In the genomic region with DNA sequence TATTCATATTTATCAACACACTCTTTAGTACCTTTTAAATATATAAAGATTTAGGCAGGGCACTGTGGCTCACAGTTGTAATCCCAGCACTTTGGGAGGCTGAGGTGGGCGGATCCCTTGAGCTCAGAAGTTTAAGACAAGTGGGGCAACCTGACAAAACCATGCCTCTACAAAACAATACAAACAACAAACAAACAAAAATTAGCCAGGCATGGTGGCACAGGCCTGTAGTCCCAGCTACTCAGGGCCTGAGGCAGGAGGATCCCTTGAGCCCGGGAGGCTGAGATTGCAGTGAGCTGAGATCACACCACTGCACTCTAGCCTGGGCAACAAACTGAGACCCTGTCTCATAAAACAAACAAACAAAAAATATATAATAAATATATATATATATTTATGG, we compare ENCODE assay signal across 31 cellular contexts.
"Had no signal": no experiment of that assay in that cellular context is flagged by ENCODE, and none has a peak within 500 bp of the region (broad histone marks: within the 10 kb centered on the region; RNA-seq: fewer than 3 reads in every experiment).

No MANE protein-coding gene starts in this region.

- H3K9me3 Mint-ChIP-seq: endodermal cell had no signal

- H3K4me3 ChIP-seq: coronary artery, dorsolateral prefrontal cortex had no signal

- H3K27ac ChIP-seq: brain microvascular endothelial cell, coronary artery, dorsolateral prefrontal cortex had no signal

- H3K27me3 ChIP-seq: brain microvascular endothelial cell, dorsolateral prefrontal cortex had no signal

- H3K4me3 Mint-ChIP-seq: activated CD4-positive, alpha-beta memory T cell treated with anti-CD3 and anti-CD28 coated beads, Interleukin-2, amount 10 ng/mL, durations not matched to agents 7 days and 5 days; activated CD4-positive, alpha-beta T cell treated with anti-CD3 and anti-CD28 coated beads, Interleukin-2, amount 10 ng/mL, durations not matched to agents 7 days and 5 days; activated naive CD8-positive, alpha-beta T cell; activated T-cell treated with anti-CD3 and anti-CD28 coated beads, Interleukin-2, amount 50 U/mL, for 24 hours; activated T-cell treated with anti-CD3 and anti-CD28 coated beads, Interleukin-2, amount 50 U/mL, for 72 hours; central memory CD8-positive, alpha-beta T cell; dendritic cell treated with granulocyte-macrophage colony-stimulating factor and Interleukin-4, amounts not matched to agents 40 ng/mL and 50 ng/mL, for 4 days; endodermal cell; T-helper 17 cell; T-helper 2 cell treated with Interferon-gamma antibody and Interleukin-4, amounts not matched to agents 5 μg/mL and 100 μg/mL, for 36 hours had no signal

- H3K36me3 Mint-ChIP-seq: activated naive CD8-positive, alpha-beta T cell had no signal

- ATAC-seq: activated T-cell treated with anti-CD3 and anti-CD28 coated beads, Interleukin-2, amount 50 U/mL, for 72 hours; esophagus mucosa; T-helper 17 cell had no signal

- H3K4me1 Mint-ChIP-seq: activated CD4-positive, alpha-beta memory T cell treated with anti-CD3 and anti-CD28 coated beads, Interleukin-2, amount 10 ng/mL, durations not matched to agents 7 days and 5 days; activated CD4-positive, alpha-beta T cell treated with anti-CD3 and anti-CD28 coated beads, Interleukin-2, amount 10 ng/mL, durations not matched to agents 7 days and 5 days; central memory CD8-positive, alpha-beta T cell; T-helper 17 cell had no signal

- FAIRE-seq: astrocyte, bronchial epithelial cell had no signal

- H3K27me3 Mint-ChIP-seq: activated CD4-positive, alpha-beta memory T cell treated with anti-CD3 and anti-CD28 coated beads, Interleukin-2, amount 10 ng/mL, durations not matched to agents 7 days and 5 days; activated CD4-positive, alpha-beta T cell treated with anti-CD3 and anti-CD28 coated beads, Interleukin-2, amount 10 ng/mL, durations not matched to agents 7 days and 5 days; activated naive CD8-positive, alpha-beta T cell; activated T-cell treated with anti-CD3 and anti-CD28 coated beads, Interleukin-2, amount 50 U/mL, for 24 hours; central memory CD8-positive, alpha-beta T cell; dendritic cell treated with granulocyte-macrophage colony-stimulating factor and Interleukin-4, amounts not matched to agents 40 ng/mL and 50 ng/mL, for 4 days; T-helper 17 cell had no signal

- H3K27ac Mint-ChIP-seq: activated CD4-positive, alpha-beta memory T cell treated with anti-CD3 and anti-CD28 coated beads, Interleukin-2, amount 10 ng/mL, durations not matched to agents 7 days and 5 days; activated CD4-positive, alpha-beta T cell treated with anti-CD3 and anti-CD28 coated beads, Interleukin-2, amount 10 ng/mL, durations not matched to agents 7 days and 5 days; activated naive CD8-positive, alpha-beta T cell; activated T-cell treated with anti-CD3 and anti-CD28 coated beads, Interleukin-2, amount 50 U/mL, for 24 hours; activated T-cell treated with anti-CD3 and anti-CD28 coated beads, Interleukin-2, amount 50 U/mL, for 72 hours; dendritic cell treated with granulocyte-macrophage colony-stimulating factor and Interleukin-4, amounts not matched to agents 40 ng/mL and 50 ng/mL, for 4 days; endodermal cell; T-helper 17 cell; T-helper 2 cell treated with Interferon-gamma antibody and Interleukin-4, amounts not matched to agents 5 μg/mL and 100 μg/mL, for 36 hours had no signal

- DNase-seq: activated CD4-positive, alpha-beta memory T cell treated with anti-CD3 and anti-CD28 coated beads, Interleukin-2, amount 10 ng/mL, durations not matched to agents 7 days and 5 days; activated CD4-positive, alpha-beta T cell treated with anti-CD3 and anti-CD28 coated beads for 1 hour; activated CD4-positive, alpha-beta T cell treated with anti-CD3 and anti-CD28 coated beads for 4 hours; activated CD4-positive, alpha-beta T cell treated with anti-CD3 and anti-CD28 coated beads, Interleukin-2, amount 10 ng/mL, durations not matched to agents 7 days and 5 days; activated CD4-positive, alpha-beta T cell treated with anti-CD3 and anti-CD28 coated beads, Interleukin-2, amount 50 U/mL, for 4 hours; activated CD8-positive, alpha-beta memory T cell treated with anti-CD3 and anti-CD28 coated beads, Interleukin-2, amount 50 U/mL, for 48 hours; activated gamma-delta T cell; activated naive CD4-positive, alpha-beta T cell treated with anti-CD3 and anti-CD28 coated beads, Interleukin-2, amount 50 U/mL, for 16 hours; activated naive CD4-positive, alpha-beta T cell treated with Interleukin-2 at 50 U/mL for 16 hours; activated T-cell treated with anti-CD3 and anti-CD28 coated beads for 4 hours; activated T-cell treated with anti-CD3 and anti-CD28 coated beads, Interleukin-2, amount 50 U/mL, for 24 hours; activated T-cell treated with anti-CD3 and anti-CD28 coated beads, Interleukin-2, amount 50 U/mL, for 72 hours; amniotic stem cell; anterior cingulate cortex; brain microvascular endothelial cell; dorsolateral prefrontal cortex; effector memory CD4-positive, alpha-beta T cell; endodermal cell; foreskin fibroblast; head of caudate nucleus; T-helper 1 cell; T-helper 17 cell; T1000 had no signal

- H3K36me3 ChIP-seq: brain microvascular endothelial cell had no signal
